Comparison of ENCODE assay signal across 7 cellular contexts in genomic region chr19:39409207-39409885, GRCh38. TPM values are rescaled to one million over a fixed set of nuclear protein-coding genes. Genes with fewer than 3 reads are reported as not detected.
DNase-seq lines count a peak whose midpoint lies in the region; ATAC-seq and TF ChIP-seq lines count a peak whose summit lies in the region.

No MANE protein-coding gene starts in this region.

- peak; percentile 87 for TF ChIP-seq POLR2A in GM18526 (IDR thresholded peaks at IDR 0.05; ENCODE audit: extremely low read depth, insufficient read length)

- peak; percentile 41 for ATAC-seq in left lobe of liver

- peak overlapping the region; percentile 95 for H3K27ac ChIP-seq in cingulate gyrus (ENCODE audit: low read depth, low read length)

- DNase-seq in NCI-H2107 (lab: John Stamatoyannopoulos, UW), result peak; percentile 81
- DNase-seq in activated CD4-positive, alpha-beta T cell treated with anti-CD3 and anti-CD28 coated beads for 48 hours, result peak; percentile 88
- peak; percentile 96 for DNase-seq in left lobe of liver (ENCODE audit: low spot score)
- peak; percentile 77 for DNase-seq in stimulated activated CD4-positive, alpha-beta T cell treated with anti-CD3 and anti-CD28 coated beads, Interleukin-2, amount 100 ng/mL, for 4 hours (ENCODE audit: low read depth)
- no peak for DNase-seq in superior temporal gyrus (ENCODE audit: extremely low spot score)

RNA-seq across cellular contexts. Expression of gene ZFP36, which starts 2.7 kb away (rescaled TPM):
- 44.0 TPM for total RNA-seq in left lobe of liver

RNA-seq across cellular contexts. Expression of gene PLEKHG2, which starts 3.1 kb away (rescaled TPM):
- 3.8 TPM for total RNA-seq in left lobe of liver

RNA-seq across cellular contexts. Expression of gene MED29, which starts 18.2 kb away (rescaled TPM):
- 19.2 TPM for total RNA-seq in left lobe of liver

RNA-seq across cellular contexts. Expression of gene PAF1, which starts 18.4 kb away (rescaled TPM):
- 21.3 TPM for total RNA-seq in left lobe of liver

RNA-seq across cellular contexts. Expression of gene RPS16, which starts 26.4 kb away (rescaled TPM):
- total RNA-seq in left lobe of liver, result 668 TPM
